11 cellular contexts compared by ENCODE assay signal in genomic region chr17:78532922-78533640, GRCh38. TPM values are rescaled to one million over a fixed set of nuclear protein-coding genes. Genes with fewer than 3 reads are reported as not detected.
DNase-seq lines count a peak whose midpoint lies in the region; ATAC-seq and TF ChIP-seq lines count a peak whose summit lies in the region.
"Had no signal": no experiment of that assay in that cellular context is flagged by ENCODE, and none has a peak within 500 bp of the region (broad histone marks: within the 10 kb centered on the region; RNA-seq: fewer than 3 reads in every experiment).

No MANE protein-coding gene starts in this region.

- 76 to 94% (median 85%) methylated on average over 19 of the region's 19 CpGs for WGBS in spleen, 5 donors
- WGBS in psoas muscle, 3 donors: 72 to 79% (median 73%) methylated on average over 19 of the region's 19 CpGs
- WGBS in heart left ventricle, 4 donors: 89 to 94% (median 92%) methylated on average over 16 to 19 of the region's 19 CpGs

- in situ Hi-C loops in Panc1 (cut with HindIII; ENCODE audit: low pct_unique_long_range_greater_than_20kb, low sequenced_read_pairs): no loop called here

- peak; percentile 79 for ATAC-seq in activated CD4-positive, alpha-beta T cell treated with anti-CD3 and anti-CD28 coated beads for 36 hours
- ATAC-seq in Panc1 (peak; percentile 69), psoas muscle (no peak), GM21619 (IDR thresholded peaks at IDR 0.05; ENCODE audit: unreplicated experiment) (no peak), heart left ventricle (no peak)

- no peak overlapping the region for H3K4me3 Mint-ChIP-seq in activated CD4-positive, alpha-beta T cell treated with anti-CD3 and anti-CD28 coated beads for 36 hours
- H3K4me3 Mint-ChIP-seq: T-helper 2 cell treated with Interferon-gamma antibody and Interleukin-4, amounts not matched to agents 5 μg/mL and 100 μg/mL, for 36 hours had no signal

- TF ChIP-seq CTCF in Panc1 (IDR thresholded peaks at IDR 0.05): no peak
- TF ChIP-seq CTCF in spleen (IDR thresholded peaks at IDR 0.05 in 8 of 11, conservative IDR thresholded peaks at IDR 0.05 in 3 of 11): no peak
- no peak for TF ChIP-seq CTCF in psoas muscle (IDR thresholded peaks at IDR 0.05)
- no peak for TF ChIP-seq CTCF in heart left ventricle (IDR thresholded peaks at IDR 0.05)

- H3K27me3 ChIP-seq in Panc1 (ENCODE audit: control insufficient read depth, insufficient read depth, low read length): no peaks in the 10 kb centered on the region
- peaks cover 0 to 10% (median 0%) of the 10 kb centered on the region in 7 donors for H3K27me3 ChIP-seq in spleen (replicated peaks in 1 of 7)
- no peaks in the 10 kb centered on the region for H3K27me3 ChIP-seq in psoas muscle (ENCODE audit: insufficient read depth in 3 of 3, low read length in 2 of 3)
- no peaks in the 10 kb centered on the region for H3K27me3 ChIP-seq in heart left ventricle

- H3K27ac Mint-ChIP-seq in activated CD4-positive, alpha-beta T cell treated with anti-CD3 and anti-CD28 coated beads for 36 hours: peak overlapping the region; percentile 14
- H3K27ac Mint-ChIP-seq: activated naive CD4-positive, alpha-beta T cell treated with anti-CD3 and anti-CD28 coated beads, Interleukin-2, amount 50 U/mL, for 72 hours; T-helper 2 cell treated with Interferon-gamma antibody and Interleukin-4, amounts not matched to agents 5 μg/mL and 100 μg/mL, for 36 hours had no signal

- H3K4me1 Mint-ChIP-seq in activated CD4-positive, alpha-beta T cell treated with anti-CD3 and anti-CD28 coated beads for 36 hours: peaks cover 22% of the 10 kb centered on the region

- H3K9me3 ChIP-seq in Panc1 (ENCODE audit: control insufficient read depth, insufficient read depth, low read depth, low read length) (no peaks in the 10 kb centered on the region), spleen (no peaks in the 10 kb centered on the region), psoas muscle (no peaks in the 10 kb centered on the region), heart left ventricle (no peaks in the 10 kb centered on the region)
- H3K9me3 ChIP-seq: left ventricle myocardium inferior had no signal

- no peak for TF ChIP-seq POLR2A in spleen (IDR thresholded peaks at IDR 0.05)
- TF ChIP-seq POLR2A in heart left ventricle (IDR thresholded peaks at IDR 0.05): no peak

- H3K27ac ChIP-seq in Panc1 (ENCODE audit: low read length) (no peak overlapping the region), spleen (no peak overlapping the region), psoas muscle (no peak overlapping the region), heart left ventricle (no peak overlapping the region)
- H3K27ac ChIP-seq: left ventricle myocardium inferior had no signal

- no peak overlapping the region for H3K4me3 ChIP-seq in Panc1 (ENCODE audit: low read depth in 2 of 2, low read length in 2 of 2)
- H3K4me3 ChIP-seq in spleen: no peak overlapping the region
- no peak overlapping the region for H3K4me3 ChIP-seq in psoas muscle
- no peak overlapping the region for H3K4me3 ChIP-seq in heart left ventricle
- H3K4me3 ChIP-seq: left ventricle myocardium inferior had no signal

- peak; percentile 61 for DNase-seq in activated CD4-positive, alpha-beta T cell treated with anti-CD3 and anti-CD28 coated beads for 36 hours
- DNase-seq in activated CD4-positive, alpha-beta T cell treated with anti-CD3 and anti-CD28 coated beads for 1 hour: no peak
- DNase-seq in Panc1 (ENCODE audit: low read depth, low spot score) (no peak), dermis microvascular lymphatic vessel endothelial cell (ENCODE audit: low read depth in 2 of 2) (peak; percentile 63 to 65), spleen (peak; percentile 22), psoas muscle (no peak), heart left ventricle (no peak)
- DNase-seq: left ventricle myocardium inferior had no signal

- CTCF ChIA-PET in activated CD4-positive, alpha-beta T cell treated with anti-CD3 and anti-CD28 coated beads for 36 hours (lab: Charles Lee): no interaction called here
- CTCF ChIA-PET in Panc1 (lab: Charles Lee): interaction anchor here (0.6 kb wide), 1 partner anchor 14 kb away, joined by 5 read pairs; no protein-coding TSS in a partner anchor

- no peaks in the 10 kb centered on the region for H3K27me3 Mint-ChIP-seq in activated CD4-positive, alpha-beta T cell treated with anti-CD3 and anti-CD28 coated beads for 36 hours

- intact Hi-C loops in activated CD4-positive, alpha-beta T cell treated with anti-CD3 and anti-CD28 coated beads for 36 hours (cut with DNase I, micrococcal nuclease): no loop called here
- intact Hi-C loops in Panc1 (cut with micrococcal nuclease; ENCODE audit: unreplicated experiment): no loop called here
- intact Hi-C loops in spleen (cut with DNase I; ENCODE audit: low total_unique reads): no loop called here
- intact Hi-C loops in psoas muscle (cut with DNase I): no loop called here
- intact Hi-C loops in heart left ventricle (cut with DNase I): no loop called here

- BruUV-seq in Panc1 (replicated peaks; lab: Mats Ljungman, UMichigan): no TSS peak

- H3K36me3 Mint-ChIP-seq in activated CD4-positive, alpha-beta T cell treated with anti-CD3 and anti-CD28 coated beads for 36 hours (ENCODE audit: low read depth): no peaks in the 10 kb centered on the region
- H3K36me3 Mint-ChIP-seq: activated naive CD4-positive, alpha-beta T cell treated with anti-CD3 and anti-CD28 coated beads, Interleukin-2, amount 50 U/mL, for 72 hours had no signal

- H3K4me1 ChIP-seq in Panc1 (ENCODE audit: control insufficient read depth, insufficient read depth, low read length): no peaks in the 10 kb centered on the region; the same call in 1 of the 2 replicates
- peaks cover 0 to 16% (median 6%) of the 10 kb centered on the region in 6 donors for H3K4me1 ChIP-seq in spleen
- no peaks in the 10 kb centered on the region for H3K4me1 ChIP-seq in psoas muscle
- peaks cover 0 to 13% (median 1%) of the 10 kb centered on the region in 12 donors for H3K4me1 ChIP-seq in heart left ventricle

- no peaks in the 10 kb centered on the region for H3K9me3 Mint-ChIP-seq in activated CD4-positive, alpha-beta T cell treated with anti-CD3 and anti-CD28 coated beads for 36 hours (ENCODE audit: low read depth)
- H3K9me3 Mint-ChIP-seq: activated naive CD4-positive, alpha-beta T cell treated with anti-CD3 and anti-CD28 coated beads, Interleukin-2, amount 50 U/mL, for 72 hours; T-helper 2 cell treated with Interferon-gamma antibody and Interleukin-4, amounts not matched to agents 5 μg/mL and 100 μg/mL, for 36 hours had no signal

- POLR2A ChIA-PET in activated CD4-positive, alpha-beta T cell treated with anti-CD3 and anti-CD28 coated beads for 36 hours (lab: Charles Lee): no interaction called here
- POLR2A ChIA-PET in Panc1 (lab: Charles Lee): no interaction called here

- H3K36me3 ChIP-seq in Panc1 (ENCODE audit: control insufficient read depth, insufficient read depth, low read length): no peaks in the 10 kb centered on the region
- H3K36me3 ChIP-seq in spleen: no peaks in the 10 kb centered on the region
- H3K36me3 ChIP-seq in psoas muscle (ENCODE audit: insufficient read depth in 1 of 2, low read depth in 1 of 2): no peaks in the 10 kb centered on the region
- no peaks in the 10 kb centered on the region for H3K36me3 ChIP-seq in heart left ventricle
- H3K36me3 ChIP-seq: left ventricle myocardium inferior had no signal

RNA-seq across cellular contexts. Expression of gene DNAH17, which starts 44.1 kb away (rescaled TPM):
- under 1 TPM; 0.12 to 0.14 TPM for total RNA-seq in activated CD4-positive, alpha-beta T cell treated with anti-CD3 and anti-CD28 coated beads for 36 hours
- 0.18 TPM for total RNA-seq in Panc1 (2021; ENCODE audit: unreplicated experiment)
- 1.1 TPM for polyA plus RNA-seq in Panc1 (2012; ENCODE audit: insufficient read length)
- total RNA-seq in dermis microvascular lymphatic vessel endothelial cell: under 0.01 TPM in 2 replicates
- 1 to 10 TPM in 1 of 7 donors, under 1 TPM in 5, not detected in 1; 0.29 to 1.0 (median 0.77) TPM for total RNA-seq in spleen
- under 1 TPM; 0.06 to 0.72 (median 0.32) TPM for polyA plus RNA-seq in spleen
- total RNA-seq in psoas muscle: under 1 TPM; 0.04 to 0.17 (median 0.06) TPM
- 1 to 10 TPM in 1 of 3 donors, under 1 TPM in 2; 0.08 to 3.5 (median 0.13) TPM for polyA plus RNA-seq in psoas muscle
- under 1 TPM in 5 of 9 donors, not detected in 4; 0.02 to 0.63 (median 0.25) TPM for total RNA-seq in heart left ventricle
- polyA plus RNA-seq in heart left ventricle: under 1 TPM; 0.04 to 0.17 TPM
- total RNA-seq: left ventricle myocardium inferior had no signal

Comparison
In these comparisons a context has a peak if more than half of its experiments do, and no peak if none do; other contexts are left out.
1. DNase-seq: peak in activated CD4-positive, alpha-beta T cell treated with anti-CD3 and anti-CD28 coated beads for 36 hours (single experiment), dermis microvascular lymphatic vessel endothelial cell (2 of 2) and spleen (single experiment); none in activated CD4-positive, alpha-beta T cell treated with anti-CD3 and anti-CD28 coated beads for 1 hour (single experiment), Panc1 (single experiment), psoas muscle (0 of 2) and heart left ventricle (0 of 5).
2. ATAC-seq: peak in activated CD4-positive, alpha-beta T cell treated with anti-CD3 and anti-CD28 coated beads for 36 hours (single experiment) and Panc1 (single experiment); none in psoas muscle (0 of 4), GM21619 (single experiment) and heart left ventricle (0 of 4).